In genomic region chr1:89631756-89632155, GRCh38 we compare ENCODE assay signal across 9 cellular contexts. TPM values are rescaled to one million over a fixed set of nuclear protein-coding genes. Genes with fewer than 3 reads are reported as not detected.
A peak's percentile ranks its signal among the peaks of the same experiment; 100 is the strongest.
DNase-seq lines count a peak whose midpoint lies in the region; ATAC-seq and TF ChIP-seq lines count a peak whose summit lies in the region.
"Had no signal": no experiment of that assay in that cellular context is flagged by ENCODE, and none has a peak within 500 bp of the region (broad histone marks: within the 10 kb centered on the region; RNA-seq: fewer than 3 reads in every experiment).

No MANE protein-coding gene starts in this region.

- H3K36me3 ChIP-seq in breast epithelium, result no peaks in the 10 kb centered on the region
- no peaks in the 10 kb centered on the region for H3K36me3 ChIP-seq in tibial nerve
- H3K36me3 ChIP-seq: left lung had no signal

- H3K27ac ChIP-seq in breast epithelium (peak overlapping the region; percentile 80 to 90), tibial nerve (peak overlapping the region; percentile 93 to 97 (median 94))

- no peak for TF ChIP-seq POLR2A in breast epithelium (IDR thresholded peaks at IDR 0.05)
- no peak for TF ChIP-seq POLR2A in tibial nerve (IDR thresholded peaks at IDR 0.05)

- TF ChIP-seq CTCF in breast epithelium (IDR thresholded peaks at IDR 0.05) (no peak), tibial nerve (IDR thresholded peaks at IDR 0.05) (no peak)

- WGBS in tibial nerve, 2 donors, result 29 to 43% methylated on average over 7 of the region's 7 CpGs

- H3K36me3 Mint-ChIP-seq in activated T-cell treated with anti-CD3 and anti-CD28 coated beads, Interleukin-2, amount 50 U/mL, for 4 hours (ENCODE audit: insufficient read depth), result peaks cover 18% of the 10 kb centered on the region
- H3K36me3 Mint-ChIP-seq in memory B cell, result peaks cover 2% of the 10 kb centered on the region

- no peaks in the 10 kb centered on the region for H3K27me3 Mint-ChIP-seq in activated T-cell treated with anti-CD3 and anti-CD28 coated beads, Interleukin-2, amount 50 U/mL, for 4 hours (ENCODE audit: low read depth)
- H3K27me3 Mint-ChIP-seq in memory B cell, result no peaks in the 10 kb centered on the region

- H3K4me3 ChIP-seq in breast epithelium (peak overlapping the region; percentile 81 to 94 (median 92)), tibial nerve (peak overlapping the region; percentile 78 to 98 (median 88))

- peak overlapping the region; percentile 99 for H3K27ac Mint-ChIP-seq in memory B cell

- no peak for ATAC-seq in activated T-cell treated with anti-CD3 and anti-CD28 coated beads, Interleukin-2, amount 50 U/mL, for 4 hours
- no peak for ATAC-seq in memory B cell (ENCODE audit: low read depth)
- no peak for ATAC-seq in HG03159 (IDR thresholded peaks at IDR 0.05; ENCODE audit: unreplicated experiment)
- no peak for ATAC-seq in HG02798 (IDR thresholded peaks at IDR 0.05; ENCODE audit: poor library complexity, unreplicated experiment)

- no peaks in the 10 kb centered on the region for H3K9me3 Mint-ChIP-seq in activated T-cell treated with anti-CD3 and anti-CD28 coated beads, Interleukin-2, amount 50 U/mL, for 4 hours
- H3K9me3 Mint-ChIP-seq in memory B cell, result no peaks in the 10 kb centered on the region

- H3K4me3 Mint-ChIP-seq in activated T-cell treated with anti-CD3 and anti-CD28 coated beads, Interleukin-2, amount 50 U/mL, for 4 hours, result peak overlapping the region; percentile 91
- peak overlapping the region; percentile 96 for H3K4me3 Mint-ChIP-seq in memory B cell

- TF ChIP-seq EP300 in tibial nerve (IDR thresholded peaks at IDR 0.05), result no peak

- H3K9me3 ChIP-seq in breast epithelium, result no peaks in the 10 kb centered on the region
- H3K9me3 ChIP-seq in tibial nerve, result no peaks in the 10 kb centered on the region
- H3K9me3 ChIP-seq: left lung had no signal

- H3K27me3 ChIP-seq in breast epithelium, result no peaks in the 10 kb centered on the region
- H3K27me3 ChIP-seq in tibial nerve, result no peaks in the 10 kb centered on the region
- H3K27me3 ChIP-seq: left lung had no signal

- intact Hi-C loops in breast epithelium (cut with DNase I; ENCODE audit: low total_unique reads), result no loop called here

- DNase-seq in activated T-cell treated with anti-CD3 and anti-CD28 coated beads, Interleukin-2, amount 50 U/mL, for 4 hours, result no peak
- DNase-seq in activated T-cell treated with anti-CD3 and anti-CD28 coated beads, Interleukin-2, amount 50 U/mL, for 48 hours, result no peak
- DNase-seq in breast epithelium (ENCODE audit: low spot score in 2 of 2) (no peak), memory B cell (ENCODE audit: low spot score in 2 of 2) (no peak), tibial nerve (ENCODE audit: low spot score in 2 of 2) (no peak), NK-92 (lab: John Stamatoyannopoulos, UW; ENCODE audit: unreplicated experiment) (no peak)
- DNase-seq: left lung had no signal

- peaks cover 65% of the 10 kb centered on the region for H3K4me1 Mint-ChIP-seq in activated T-cell treated with anti-CD3 and anti-CD28 coated beads, Interleukin-2, amount 50 U/mL, for 4 hours (ENCODE audit: low read depth)
- H3K4me1 Mint-ChIP-seq in memory B cell, result peaks cover 32% of the 10 kb centered on the region

- H3K4me1 ChIP-seq in breast epithelium (peaks cover 0 to 4% of the 10 kb centered on the region in 2 donors), tibial nerve (peaks cover 0 to 57% (median 11%) of the 10 kb centered on the region in 4 donors)

RNA-seq across cellular contexts. Expression of gene LRRC8C, which starts 1.2 kb away (rescaled TPM):
- 10 to 100 TPM; 59.0 to 78.1 (median 74.3) TPM for total RNA-seq in activated T-cell treated with anti-CD3 and anti-CD28 coated beads, Interleukin-2, amount 50 U/mL, for 4 hours
- total RNA-seq in breast epithelium (10 to 100 TPM; 10.8 to 14.6 (median 12.9) TPM), tibial nerve (10 to 100 TPM; 16.5 to 23.8 (median 20.2) TPM)
